9 cellular contexts compared by ENCODE assay signal in genomic region chr7:93911242-93911641, GRCh38. TPM values are rescaled to one million over a fixed set of nuclear protein-coding genes. Genes with fewer than 3 reads are reported as not detected.
"Had no signal": no experiment of that assay in that cellular context is flagged by ENCODE, and none has a peak within 500 bp of the region (broad histone marks: within the 10 kb centered on the region; RNA-seq: fewer than 3 reads in every experiment).

No MANE protein-coding gene starts in this region.

RNA-seq across cellular contexts. Expression of gene GNGT1, which starts 4.9 kb away (rescaled TPM):
- total RNA-seq: activated B cell treated with CpG ODN at 0.5 μM for 24 hours; activated CD4-positive, alpha-beta memory T cell treated with anti-CD3 and anti-CD28 coated beads for 36 hours; activated naive CD4-positive, alpha-beta T cell treated with anti-CD3 and anti-CD28 coated beads for 36 hours; activated naive CD4-positive, alpha-beta T cell treated with anti-CD3 and anti-CD28 coated beads, Interleukin-2, amount 50 U/mL, for 72 hours; activated T-cell treated with anti-CD3 and anti-CD28 coated beads, Interleukin-2, amount 50 U/mL, for 4 hours; activated T-helper 1 cell treated with anti-CD3 and anti-CD28 coated beads, Interleukin-12 subunit alpha, Interleukin-12 subunit beta, Interleukin-2, Interleukin-4 antibody, amounts not matched to agents 30 ng/mL and 10 ng/mL and 1 ng/mL, durations not matched to agents 14 hours and 24 hours and 36 hours; LHCN-M2; PC-3; Peyer's patch had no signal

RNA-seq across cellular contexts. Expression of gene GNG11, which starts 10.3 kb away (rescaled TPM):
- total RNA-seq: activated CD4-positive, alpha-beta memory T cell treated with anti-CD3 and anti-CD28 coated beads for 36 hours; activated naive CD4-positive, alpha-beta T cell treated with anti-CD3 and anti-CD28 coated beads for 36 hours; activated naive CD4-positive, alpha-beta T cell treated with anti-CD3 and anti-CD28 coated beads, Interleukin-2, amount 50 U/mL, for 72 hours; activated T-helper 1 cell treated with anti-CD3 and anti-CD28 coated beads, Interleukin-12 subunit alpha, Interleukin-12 subunit beta, Interleukin-2, Interleukin-4 antibody, amounts not matched to agents 30 ng/mL and 10 ng/mL and 1 ng/mL, durations not matched to agents 14 hours and 24 hours and 36 hours had no signal

RNA-seq across cellular contexts. Expression of gene TFPI2, which starts 20.7 kb away (rescaled TPM):
- total RNA-seq: activated CD4-positive, alpha-beta memory T cell treated with anti-CD3 and anti-CD28 coated beads for 36 hours; activated naive CD4-positive, alpha-beta T cell treated with anti-CD3 and anti-CD28 coated beads for 36 hours; activated T-helper 1 cell treated with anti-CD3 and anti-CD28 coated beads, Interleukin-12 subunit alpha, Interleukin-12 subunit beta, Interleukin-2, Interleukin-4 antibody, amounts not matched to agents 30 ng/mL and 10 ng/mL and 1 ng/mL, durations not matched to agents 14 hours and 24 hours and 36 hours had no signal
